ENCODE assay signal across 24 cellular contexts in genomic region chr15:85280203-85280602, GRCh38.
DNase-seq lines count a peak whose midpoint lies in the region; ATAC-seq and TF ChIP-seq lines count a peak whose summit lies in the region.
"Had no signal": no experiment of that assay in that cellular context is flagged by ENCODE, and none has a peak within 500 bp of the region (broad histone marks: within the 10 kb centered on the region; RNA-seq: fewer than 3 reads in every experiment).

No MANE protein-coding gene starts in this region.

- H3K23ac ChIP-seq in mesenchymal stem cell (ENCODE audit: low read length in 2 of 2) = no peak overlapping the region

- no peak overlapping the region for H4K91ac ChIP-seq in mesenchymal stem cell (ENCODE audit: low read length)

- H2BK120ac ChIP-seq in mesenchymal stem cell (ENCODE audit: low read depth, low read length) = no peak overlapping the region

- TF ChIP-seq CTCF in tibial artery (IDR thresholded peaks at IDR 0.05) = no peak

- no peak overlapping the region for H3K4me3 ChIP-seq in mesenchymal stem cell (ENCODE audit: insufficient read depth in 1 of 2, low read depth in 1 of 2, low read length in 2 of 2)
- H3K4me3 ChIP-seq in tibial artery = no peak overlapping the region
- H3K4me3 ChIP-seq: adrenal gland, colonic mucosa, lung, prostate gland, transverse colon had no signal

- no peaks in the 10 kb centered on the region for H3K79me1 ChIP-seq in mesenchymal stem cell (replicated peaks; ENCODE audit: low read length, poor library complexity, severe bottlenecking)

- 95% methylated on average over 5 of the region's 6 CpGs for WGBS in mesenchymal stem cell

- no peak overlapping the region for H3K14ac ChIP-seq in mesenchymal stem cell (ENCODE audit: low read length in 2 of 2)

- H2AK5ac ChIP-seq in mesenchymal stem cell (ENCODE audit: low read length, severe bottlenecking) = no peak overlapping the region

- H2BK12ac ChIP-seq in mesenchymal stem cell (ENCODE audit: low read length in 2 of 2) = no peak overlapping the region

- no peak overlapping the region for H2BK15ac ChIP-seq in mesenchymal stem cell (ENCODE audit: low read depth, poor library complexity, severe bottlenecking)

- H2BK5ac ChIP-seq in mesenchymal stem cell (ENCODE audit: low read depth, low read length, poor library complexity, severe bottlenecking) = no peak overlapping the region

- no peak overlapping the region for H4K8ac ChIP-seq in mesenchymal stem cell (ENCODE audit: low read length)

- no peak overlapping the region for H3K4ac ChIP-seq in mesenchymal stem cell (ENCODE audit: low read depth in 1 of 2, low read length in 2 of 2)

- H3K36me3 ChIP-seq in mesenchymal stem cell (ENCODE audit: control insufficient read depth in 1 of 2, insufficient read depth in 2 of 2, low read depth in 1 of 2, low read length in 2 of 2) (no peaks in the 10 kb centered on the region), tibial artery (no peaks in the 10 kb centered on the region)
- H3K36me3 ChIP-seq: adrenal gland, colonic mucosa, prostate gland, transverse colon, WERI-Rb-1 had no signal

- no peaks in the 10 kb centered on the region for H3K9me3 ChIP-seq in mesenchymal stem cell (ENCODE audit: control insufficient read depth, low read length)
- no peaks in the 10 kb centered on the region for H3K9me3 ChIP-seq in tibial artery
- H3K9me3 ChIP-seq: adrenal gland, colonic mucosa, prostate gland, transverse colon had no signal

- H3K27ac ChIP-seq in mesenchymal stem cell (ENCODE audit: low read length, poor library complexity, severe bottlenecking) (no peak overlapping the region), tibial artery (no peak overlapping the region)
- H3K27ac ChIP-seq: adrenal gland, colonic mucosa, prostate gland, transverse colon, WERI-Rb-1 had no signal

- no peak overlapping the region for H2AFZ ChIP-seq in mesenchymal stem cell (ENCODE audit: low read depth, low read length)

- DNase-seq in mesenchymal stem cell = peak; percentile 13
- no peak for DNase-seq in stimulated activated CD4-positive, alpha-beta T cell treated with anti-CD3 and anti-CD28 coated beads, Interleukin-2, amount 100 ng/mL, for 24 hours
- no peak for DNase-seq in tibial artery
- DNase-seq in NCI-H2107 (lab: John Stamatoyannopoulos, UW) = no peak
- DNase-seq in activated CD4-positive, alpha-beta T cell treated with anti-CD3 and anti-CD28 coated beads, Interleukin-2, amount 50 U/mL, for 1 hour = no peak
- DNase-seq: activated effector memory CD4-positive, alpha-beta T cell treated with Interleukin-2 at 50 U/mL for 16 hours; adrenal gland; CD4-positive, CD25-positive, alpha-beta regulatory T cell; colonic mucosa; endodermal cell; IMR-90; kidney; NCI-H1417 treated with DMSO at 0.1 percent for 48 hours; NCI-H2171 treated with DMSO at 0.1 percent for 48 hours; NCI-H526; stimulated activated naive CD4-positive, alpha-beta T cell; transverse colon; WERI-Rb-1 had no signal

- H3K4me2 ChIP-seq in mesenchymal stem cell (ENCODE audit: low read length, poor library complexity, severe bottlenecking) = no peak overlapping the region

- H3K18ac ChIP-seq in mesenchymal stem cell (ENCODE audit: low read depth in 1 of 2, low read length in 2 of 2) = no peak overlapping the region

- intact Hi-C loops in tibial artery (cut with DNase I; ENCODE audit: low total_unique reads) = no loop called here

- ATAC-seq in GM18498 (IDR thresholded peaks at IDR 0.05; ENCODE audit: unreplicated experiment) = peak; percentile 49
- ATAC-seq in GM19452 (IDR thresholded peaks at IDR 0.05; ENCODE audit: unreplicated experiment) = peak; percentile 53
- ATAC-seq in HG03342 (IDR thresholded peaks at IDR 0.05; ENCODE audit: unreplicated experiment) = peak; percentile 48
- ATAC-seq: SK-N-SH treated with all-trans-retinoic acid at 6 μM for 48 hours had no signal

- H3K9ac ChIP-seq in mesenchymal stem cell (ENCODE audit: low read length) = no peak overlapping the region

- no peaks in the 10 kb centered on the region for H3K27me3 ChIP-seq in mesenchymal stem cell (ENCODE audit: control insufficient read depth in 1 of 2, insufficient read depth in 1 of 2, low read length in 2 of 2)
- no peaks in the 10 kb centered on the region for H3K27me3 ChIP-seq in tibial artery
- H3K27me3 ChIP-seq: adrenal gland, colonic mucosa, transverse colon had no signal

- H3K4me1 ChIP-seq in mesenchymal stem cell (ENCODE audit: control insufficient read depth, insufficient read depth, low read depth, low read length) (no peaks in the 10 kb centered on the region), tibial artery (no peaks in the 10 kb centered on the region)
- H3K4me1 ChIP-seq: adrenal gland, prostate gland, transverse colon had no signal
